In genomic region chr20:58040447-58041290, GRCh38 we compare ENCODE assay signal across 17 cellular contexts.
A peak's percentile ranks its signal among the peaks of the same experiment; 100 is the strongest.
DNase-seq lines count a peak whose midpoint lies in the region; ATAC-seq lines count a peak whose summit lies in the region.
"Had no signal": no experiment of that assay in that cellular context is flagged by ENCODE, and none has a peak within 500 bp of the region (broad histone marks: within the 10 kb centered on the region; RNA-seq: fewer than 3 reads in every experiment).

No MANE protein-coding gene starts in this region.

- no peak overlapping the region for H3K27ac Mint-ChIP-seq in activated CD4-positive, alpha-beta T cell treated with anti-CD3 and anti-CD28 coated beads, Interleukin-2, amount 10 ng/mL, durations not matched to agents 24 days and 14 days
- H3K27ac Mint-ChIP-seq: CD4-positive, alpha-beta T cell had no signal

- peak; percentile 5 for DNase-seq in D341Med (ENCODE audit: low spot score)
- peak; percentile 58 for DNase-seq in M059J (ENCODE audit: low read depth)
- DNase-seq in kidney glomerular epithelial cell (lab: John Stamatoyannopoulos, UW): peak; percentile 6
- no peak for DNase-seq in NCI-H1436 (lab: John Stamatoyannopoulos, UW)
- DNase-seq in activated CD4-positive, alpha-beta T cell treated with anti-CD3 and anti-CD28 coated beads, Interleukin-2, amount 10 ng/mL, durations not matched to agents 24 days and 14 days: no peak
- DNase-seq: Caco-2; CD4-positive, alpha-beta T cell; DMS153; GDM1; GM23248; NCI-H187; NCI-H2107; NCI-H2227 treated with DMSO at 0.1 percent for 48 hours; NCI-H524 treated with DMSO at 0.1 percent for 48 hours had no signal

- H3K4me1 ChIP-seq in rectal smooth muscle tissue (ENCODE audit: control insufficient read depth, insufficient read depth, low read length): no peaks in the 10 kb centered on the region
- H3K4me1 ChIP-seq: A549, Caco-2 had no signal

- no peaks in the 10 kb centered on the region for H3K36me3 ChIP-seq in rectal smooth muscle tissue (ENCODE audit: control insufficient read depth, insufficient read depth, low read length)

- H3K4me3 Mint-ChIP-seq in activated CD4-positive, alpha-beta T cell treated with anti-CD3 and anti-CD28 coated beads, Interleukin-2, amount 10 ng/mL, durations not matched to agents 24 days and 14 days: no peak overlapping the region
- H3K4me3 Mint-ChIP-seq: CD4-positive, alpha-beta T cell had no signal

- H3K9me3 Mint-ChIP-seq in activated CD4-positive, alpha-beta T cell treated with anti-CD3 and anti-CD28 coated beads, Interleukin-2, amount 10 ng/mL, durations not matched to agents 24 days and 14 days: no peaks in the 10 kb centered on the region
- H3K9me3 Mint-ChIP-seq: CD4-positive, alpha-beta T cell had no signal

- intact Hi-C loops in activated CD4-positive, alpha-beta T cell treated with anti-CD3 and anti-CD28 coated beads, Interleukin-2, amount 10 ng/mL, durations not matched to agents 24 days and 14 days (cut with micrococcal nuclease): no loop called here

- no peaks in the 10 kb centered on the region for H3K27me3 ChIP-seq in rectal smooth muscle tissue (ENCODE audit: control insufficient read depth, insufficient read depth, low read length)

- H3K27me3 Mint-ChIP-seq in activated CD4-positive, alpha-beta T cell treated with anti-CD3 and anti-CD28 coated beads, Interleukin-2, amount 10 ng/mL, durations not matched to agents 24 days and 14 days: no peaks in the 10 kb centered on the region

- H3K36me3 Mint-ChIP-seq in activated CD4-positive, alpha-beta T cell treated with anti-CD3 and anti-CD28 coated beads, Interleukin-2, amount 10 ng/mL, durations not matched to agents 24 days and 14 days (ENCODE audit: low read depth): no peaks in the 10 kb centered on the region

- H3K4me1 Mint-ChIP-seq in activated CD4-positive, alpha-beta T cell treated with anti-CD3 and anti-CD28 coated beads, Interleukin-2, amount 10 ng/mL, durations not matched to agents 24 days and 14 days: no peaks in the 10 kb centered on the region

- H3K9ac ChIP-seq in rectal smooth muscle tissue (ENCODE audit: low read length): no peak overlapping the region
- H3K9ac ChIP-seq: GM23248 had no signal

- H3K4me3 ChIP-seq in rectal smooth muscle tissue (ENCODE audit: low read length): no peak overlapping the region
- H3K4me3 ChIP-seq: A549, GM23248 had no signal

- H3K27ac ChIP-seq in rectal smooth muscle tissue (ENCODE audit: low read depth, low read length): peak overlapping the region; percentile 33
- H3K27ac ChIP-seq: A549, GM23248 had no signal

- no peak for ATAC-seq in GM21717 (IDR thresholded peaks at IDR 0.05; ENCODE audit: unreplicated experiment)
- ATAC-seq: A549 had no signal

Comparison
In these comparisons a context has a peak if more than half of its experiments do, and no peak if none do; other contexts are left out.
1. DNase-seq: peak in D341Med (single experiment), M059J (single experiment) and kidney glomerular epithelial cell (single experiment); none in NCI-H1436 (single experiment) and activated CD4-positive, alpha-beta T cell treated with anti-CD3 and anti-CD28 coated beads, Interleukin-2, amount 10 ng/mL, durations not matched to agents 24 days and 14 days (single experiment).